16 cellular contexts compared by ENCODE assay signal in the genomic region with DNA sequence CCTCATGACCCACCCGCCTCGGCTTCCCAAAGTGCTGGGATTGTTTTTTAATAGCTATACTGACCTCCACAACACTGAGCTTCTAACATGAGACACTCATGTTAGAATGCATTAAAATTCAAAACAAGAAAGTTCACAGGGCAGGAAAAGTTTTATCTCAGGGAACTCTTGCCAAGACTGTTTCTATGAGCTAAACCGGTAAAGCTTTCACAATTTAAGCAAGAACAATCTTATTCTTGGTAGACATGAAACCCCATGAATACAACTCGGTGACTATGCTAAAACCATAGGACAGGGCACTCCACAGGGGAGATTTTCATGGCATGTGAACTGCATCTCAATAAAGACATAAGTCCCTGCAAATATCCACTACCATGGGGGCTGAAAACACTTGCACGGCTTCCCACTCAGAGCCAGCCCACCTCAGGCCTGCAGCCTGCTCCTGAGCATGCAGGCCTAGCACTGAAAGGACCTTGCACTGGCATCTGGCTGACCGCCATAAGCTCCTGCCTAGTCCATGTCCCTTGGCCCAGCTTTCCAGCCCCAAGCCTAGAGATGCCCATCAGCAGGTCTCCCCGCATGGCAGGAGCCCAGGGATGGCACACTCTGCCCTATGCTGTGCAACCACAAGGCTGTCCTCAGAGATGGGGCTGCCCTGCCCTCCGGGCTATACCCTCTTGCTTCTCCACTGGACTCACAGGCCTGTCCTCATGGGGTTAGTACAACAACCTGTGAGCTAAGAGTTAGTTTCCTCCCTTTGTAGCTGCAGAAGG.
"Had no signal": no experiment of that assay in that cellular context is flagged by ENCODE, and none has a peak within 500 bp of the region (broad histone marks: within the 10 kb centered on the region; RNA-seq: fewer than 3 reads in every experiment).

No MANE protein-coding gene starts in this region.

- H3K4me3 ChIP-seq: body of pancreas, esophagus squamous epithelium, stomach, thoracic aorta had no signal

- H3K36me3 Mint-ChIP-seq: natural killer cell had no signal

- H3K4me3 Mint-ChIP-seq: activated CD4-positive, alpha-beta memory T cell treated with anti-CD3 and anti-CD28 coated beads, Interleukin-2, amount 10 ng/mL, durations not matched to agents 7 days and 5 days; memory B cell; natural killer cell had no signal

- H3K27ac ChIP-seq: esophagus squamous epithelium, stomach, thoracic aorta had no signal

- H3K27me3 Mint-ChIP-seq: activated CD4-positive, alpha-beta memory T cell treated with anti-CD3 and anti-CD28 coated beads, Interleukin-2, amount 10 ng/mL, durations not matched to agents 7 days and 5 days; memory B cell had no signal

- H3K27ac Mint-ChIP-seq: activated CD4-positive, alpha-beta memory T cell treated with anti-CD3 and anti-CD28 coated beads, Interleukin-2, amount 10 ng/mL, durations not matched to agents 7 days and 5 days; memory B cell had no signal

- H3K9me3 ChIP-seq: body of pancreas, esophagus squamous epithelium, stomach, thoracic aorta had no signal

- H3K27me3 ChIP-seq: body of pancreas, esophagus squamous epithelium, stomach had no signal

- ATAC-seq: body of pancreas, natural killer cell had no signal

- DNase-seq: activated CD4-positive, alpha-beta memory T cell treated with anti-CD3 and anti-CD28 coated beads, Interleukin-2, amount 10 ng/mL, durations not matched to agents 7 days and 5 days; activated CD8-positive, alpha-beta memory T cell treated with anti-CD3 and anti-CD28 coated beads, Interleukin-2, amount 50 U/mL, for 4 hours; activated naive CD4-positive, alpha-beta T cell treated with Interleukin-2 at 50 U/mL for 16 hours; amniotic stem cell; cerebellar nuclear complex; esophagus squamous epithelium; foreskin melanocyte; kidney glomerular epithelial cell; natural killer cell; occipital lobe; stimulated activated CD4-positive, alpha-beta T cell treated with anti-CD3 and anti-CD28 coated beads, Interleukin-4, amount 100 ng/mL, for 4 hours; stomach; T-helper 9 cell had no signal

- H3K9me3 Mint-ChIP-seq: activated CD4-positive, alpha-beta memory T cell treated with anti-CD3 and anti-CD28 coated beads, Interleukin-2, amount 10 ng/mL, durations not matched to agents 7 days and 5 days; memory B cell; natural killer cell had no signal

- H3K4me1 Mint-ChIP-seq: activated CD4-positive, alpha-beta memory T cell treated with anti-CD3 and anti-CD28 coated beads, Interleukin-2, amount 10 ng/mL, durations not matched to agents 7 days and 5 days had no signal
